Comparison of ENCODE assay signal across 8 cellular contexts in the genomic region with DNA sequence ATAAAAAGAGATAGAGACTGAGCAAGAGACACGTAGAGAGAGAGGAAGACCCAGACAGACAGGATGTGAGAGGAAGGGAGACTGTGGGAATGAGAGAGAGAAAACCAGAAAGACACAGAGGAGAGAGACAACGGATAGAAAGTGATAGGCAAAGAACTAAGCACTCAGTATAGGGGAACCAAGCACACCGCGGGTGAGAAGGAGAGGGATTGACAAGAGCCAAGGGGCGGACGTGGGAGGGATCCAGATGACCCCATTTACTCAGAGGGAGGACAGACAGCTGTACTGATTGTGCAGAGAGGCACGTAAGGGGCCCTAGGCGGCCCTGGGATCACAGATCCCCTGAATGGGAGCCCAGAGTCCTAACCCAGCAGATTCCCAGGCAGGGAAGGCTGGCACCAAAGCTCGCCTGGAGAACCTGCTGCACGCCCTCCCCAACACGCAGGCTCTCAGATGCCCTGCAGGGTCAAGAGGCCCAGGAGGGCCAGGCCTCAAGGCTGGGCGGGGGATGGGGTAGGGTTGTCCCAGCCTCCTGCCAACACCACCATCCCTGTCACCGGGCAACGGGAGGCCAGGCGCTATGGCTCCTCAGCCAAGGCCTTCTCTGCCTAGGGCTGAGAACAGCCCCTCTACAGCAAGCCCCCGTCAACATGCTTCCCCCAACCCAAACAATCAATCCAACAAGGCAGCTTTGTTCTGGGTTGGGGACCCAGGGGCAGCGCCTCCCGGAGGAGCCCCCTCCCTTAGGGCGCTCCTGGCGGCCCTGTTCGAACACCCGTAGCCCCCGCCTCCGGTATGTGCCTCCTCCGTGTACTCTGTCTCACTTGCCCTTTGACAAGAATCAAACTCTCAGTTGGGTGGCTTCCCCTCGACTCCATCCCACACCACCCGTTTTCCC. TPM values are rescaled to one million over a fixed set of nuclear protein-coding genes. Genes with fewer than 3 reads are reported as not detected.
DNase-seq lines count a peak whose midpoint lies in the region; ATAC-seq and TF ChIP-seq lines count a peak whose summit lies in the region.

No MANE protein-coding gene starts in this region.

- DNase-seq in CD4-positive, alpha-beta T cell = no peak
- no peak for DNase-seq in activated naive CD8-positive, alpha-beta T cell treated with anti-CD3 and anti-CD28 coated beads, Interleukin-2, amount 50 U/mL, for 24 hours
- DNase-seq in left lung (peak in 1 of 2 donors; percentile 58), upper lobe of right lung (no peak), SIG-M5 treated with dmso at 0.1 percent for 504 hours (lab: John Stamatoyannopoulos, UW; ENCODE audit: unreplicated experiment) (no peak), GM19240 (ENCODE audit: insufficient read length, low spot score) (no peak), germinal center (ENCODE audit: low spot score) (no peak)

- H3K36me3 ChIP-seq in HEK293 (ENCODE audit: control insufficient read depth in 2 of 2, insufficient read depth in 1 of 2, low read length in 2 of 2) (peaks cover 0 to 7% of the 10 kb centered on the region in 2 experiments; a peak in 1 of 3 replicates), left lung (peaks cover 0 to 11% of the 10 kb centered on the region in 2 donors), upper lobe of right lung (no peaks in the 10 kb centered on the region)

- no peaks in the 10 kb centered on the region for H3K9me3 ChIP-seq in CD4-positive, alpha-beta T cell (ENCODE audit: control insufficient read depth, low read length)
- H3K9me3 ChIP-seq in HEK293 (ENCODE audit: control insufficient read depth, insufficient read depth, low read depth, low read length) (no peaks in the 10 kb centered on the region), left lung (no peaks in the 10 kb centered on the region), upper lobe of right lung (no peaks in the 10 kb centered on the region)

- intact Hi-C loops in CD4-positive, alpha-beta T cell (cut with DNase I, micrococcal nuclease) = loop anchor here in 1 of 2 experiments (10.0 kb wide), 1 partner anchor 102 kb away; the partner anchor contains the start of gene SEMA4F
- intact Hi-C loops in left lung (cut with DNase I) (no loop called here), upper lobe of right lung (cut with DNase I) (no loop called here)

- H3K27ac Mint-ChIP-seq in CD4-positive, alpha-beta T cell = peak overlapping the region; percentile 80
- H3K27ac Mint-ChIP-seq in activated naive CD8-positive, alpha-beta T cell treated with anti-CD3 and anti-CD28 coated beads, Interleukin-2, amount 50 U/mL, for 24 hours = peak overlapping the region; percentile 33

- H3K4me3 Mint-ChIP-seq in CD4-positive, alpha-beta T cell = peak overlapping the region; percentile 91
- H3K4me3 Mint-ChIP-seq in activated naive CD8-positive, alpha-beta T cell treated with anti-CD3 and anti-CD28 coated beads, Interleukin-2, amount 50 U/mL, for 24 hours = peak overlapping the region; percentile 63

- no peak overlapping the region for H3K27ac ChIP-seq in CD4-positive, alpha-beta T cell (ENCODE audit: low read depth, low read length)
- H3K27ac ChIP-seq in HEK293 (ENCODE audit: extremely low read depth, low read depth, low read length) (no peak overlapping the region; the same call in 1 of the 2 replicates), left lung (peak overlapping the region in 1 of 2 donors; percentile 84), upper lobe of right lung (no peak overlapping the region)

- H3K4me3 ChIP-seq in HEK293 (ENCODE audit: low read depth, low read length) (peak overlapping the region; percentile 56), left lung (peak overlapping the region; percentile 72 to 95), upper lobe of right lung (peak overlapping the region; percentile 88)

- TF ChIP-seq CTCF in CD4-positive, alpha-beta T cell (IDR thresholded peaks at IDR 0.05) = no peak
- TF ChIP-seq CTCF in HEK293 (tag by site-specific recombination; IDR thresholded peaks at IDR 0.05) (no peak), left lung (IDR thresholded peaks at IDR 0.05) (no peak), upper lobe of right lung (IDR thresholded peaks at IDR 0.05) (no peak)

- H3K4me1 Mint-ChIP-seq in CD4-positive, alpha-beta T cell (ENCODE audit: low read depth) = peaks cover 15% of the 10 kb centered on the region
- H3K4me1 Mint-ChIP-seq in activated naive CD8-positive, alpha-beta T cell treated with anti-CD3 and anti-CD28 coated beads, Interleukin-2, amount 50 U/mL, for 24 hours = peaks cover 25% of the 10 kb centered on the region

- H3K9me3 Mint-ChIP-seq in CD4-positive, alpha-beta T cell = no peaks in the 10 kb centered on the region
- no peaks in the 10 kb centered on the region for H3K9me3 Mint-ChIP-seq in activated naive CD8-positive, alpha-beta T cell treated with anti-CD3 and anti-CD28 coated beads, Interleukin-2, amount 50 U/mL, for 24 hours

- peaks cover 17% of the 10 kb centered on the region for H3K27me3 ChIP-seq in CD4-positive, alpha-beta T cell (ENCODE audit: control insufficient read depth, insufficient read depth, low read length)
- H3K27me3 ChIP-seq in left lung = no peaks in the 10 kb centered on the region
- no peaks in the 10 kb centered on the region for H3K27me3 ChIP-seq in upper lobe of right lung

- H3K36me3 Mint-ChIP-seq in CD4-positive, alpha-beta T cell (ENCODE audit: low read depth) = peaks cover 14% of the 10 kb centered on the region
- peaks cover 8% of the 10 kb centered on the region for H3K36me3 Mint-ChIP-seq in activated naive CD8-positive, alpha-beta T cell treated with anti-CD3 and anti-CD28 coated beads, Interleukin-2, amount 50 U/mL, for 24 hours (ENCODE audit: low read depth)

- peaks cover 32% of the 10 kb centered on the region for H3K27me3 Mint-ChIP-seq in CD4-positive, alpha-beta T cell
- H3K27me3 Mint-ChIP-seq in activated naive CD8-positive, alpha-beta T cell treated with anti-CD3 and anti-CD28 coated beads, Interleukin-2, amount 50 U/mL, for 24 hours = peaks cover 29% of the 10 kb centered on the region

- CTCF ChIA-PET in CD4-positive, alpha-beta T cell (lab: Charles Lee) = no interaction called here
- CTCF ChIA-PET in HEK293 (lab: Yijun Ruan, JAX) = interaction anchor here (0.6 to 0.7 kb wide), 2 partner anchors 65 to 70 kb away, joined by 3 to 4 read pairs; partner anchors contain the start of genes CCDC142 and TTC31

- ATAC-seq in CD4-positive, alpha-beta T cell (ENCODE audit: poor library complexity) = no peak
- ATAC-seq in activated naive CD8-positive, alpha-beta T cell treated with anti-CD3 and anti-CD28 coated beads, Interleukin-2, amount 50 U/mL, for 24 hours = no peak
- ATAC-seq in left lung (peak; percentile 0), upper lobe of right lung (no peak)

- no peaks in the 10 kb centered on the region; the same call in 1 of the 2 replicates for H3K4me1 ChIP-seq in HEK293 (ENCODE audit: control insufficient read depth, insufficient read depth, low read length)
- peaks cover 13 to 58% of the 10 kb centered on the region in 2 donors for H3K4me1 ChIP-seq in left lung
- H3K4me1 ChIP-seq in upper lobe of right lung = peaks cover 19% of the 10 kb centered on the region

- POLR2A ChIA-PET in CD4-positive, alpha-beta T cell (lab: Charles Lee) = interaction anchor here (1.3 kb wide), 1 partner anchor 95 kb away, joined by 3 read pairs; the partner anchor contains the start of gene WBP1
- POLR2A ChIA-PET in HEK293 (lab: Yijun Ruan, JAX) = interaction anchor here (0.9 to 1.0 kb wide), 2 partner anchors 34 to 94 kb away, joined by 3 to 7 read pairs; partner anchors contain the start of gene WBP1

TF ChIP-seq in HEK293, 187 proteins besides CTCF, POLR2A, EP300 and RAD21:
- TF ChIP-seq ZBTB20 (tag by site-specific recombination; IDR thresholded peaks at IDR 0.05) = peak; percentile 35; the same call in 1 of the 2 replicates
- TF ChIP-seq PRDM1 (tag by site-specific recombination; IDR thresholded peaks at IDR 0.05) = peak; percentile 87
- TF ChIP-seq ZNF366 (tag by site-specific recombination; conservative IDR thresholded peaks at IDR 0.05) = peak; percentile 51; the same call in 1 of the 2 replicates
- peak; percentile 87 for TF ChIP-seq ZBTB17 (tag by site-specific recombination; IDR thresholded peaks at IDR 0.05)
- TF ChIP-seq YY2 (tag by site-specific recombination; IDR thresholded peaks at IDR 0.05) = no peak
- no peak for TF ChIP-seq ZNF311 (tag by site-specific recombination; IDR thresholded peaks at IDR 0.05; ENCODE audit: borderline replicate concordance)

RNA-seq across cellular contexts. Expression of gene LOXL3, which starts 0.6 kb away (rescaled TPM):
- under 1 TPM in 1 of 2 experiments, not detected in 1; 0.25 TPM for total RNA-seq in CD4-positive, alpha-beta T cell
- total RNA-seq in left lung (10 to 100 TPM; 10.8 to 12.2 TPM), upper lobe of right lung (8.1 TPM)

RNA-seq across cellular contexts. Expression of gene DOK1, which starts 1.4 kb away (rescaled TPM):
- total RNA-seq in CD4-positive, alpha-beta T cell = 1 to 10 TPM; 3.4 to 6.0 TPM
- total RNA-seq in left lung (10 to 100 TPM; 26.7 to 35.2 TPM), upper lobe of right lung (35.7 TPM)

RNA-seq across cellular contexts. Expression of gene HTRA2, which starts 23.4 kb away (rescaled TPM):
- 10 to 100 TPM; 15.3 to 16.0 TPM for total RNA-seq in CD4-positive, alpha-beta T cell
- total RNA-seq in left lung (10 to 100 TPM; 29.4 to 36.6 TPM), upper lobe of right lung (31.4 TPM)

RNA-seq across cellular contexts. Expression of gene AUP1, which starts 23.7 kb away (rescaled TPM):
- 100 to 1,000 TPM; 162 to 170 TPM for total RNA-seq in CD4-positive, alpha-beta T cell
- total RNA-seq in left lung (100 to 1,000 TPM; 110 to 132 TPM), upper lobe of right lung (119 TPM)

RNA-seq across cellular contexts. Expression of gene DQX1, which starts 27.1 kb away (rescaled TPM):
- under 1 TPM in 1 of 2 experiments, not detected in 1; 0.22 TPM for total RNA-seq in CD4-positive, alpha-beta T cell
- total RNA-seq in left lung (under 1 TPM; 0.24 to 0.26 TPM), upper lobe of right lung (not detected)
